ENCODE assay signal across 8 cellular contexts in the genomic region with DNA sequence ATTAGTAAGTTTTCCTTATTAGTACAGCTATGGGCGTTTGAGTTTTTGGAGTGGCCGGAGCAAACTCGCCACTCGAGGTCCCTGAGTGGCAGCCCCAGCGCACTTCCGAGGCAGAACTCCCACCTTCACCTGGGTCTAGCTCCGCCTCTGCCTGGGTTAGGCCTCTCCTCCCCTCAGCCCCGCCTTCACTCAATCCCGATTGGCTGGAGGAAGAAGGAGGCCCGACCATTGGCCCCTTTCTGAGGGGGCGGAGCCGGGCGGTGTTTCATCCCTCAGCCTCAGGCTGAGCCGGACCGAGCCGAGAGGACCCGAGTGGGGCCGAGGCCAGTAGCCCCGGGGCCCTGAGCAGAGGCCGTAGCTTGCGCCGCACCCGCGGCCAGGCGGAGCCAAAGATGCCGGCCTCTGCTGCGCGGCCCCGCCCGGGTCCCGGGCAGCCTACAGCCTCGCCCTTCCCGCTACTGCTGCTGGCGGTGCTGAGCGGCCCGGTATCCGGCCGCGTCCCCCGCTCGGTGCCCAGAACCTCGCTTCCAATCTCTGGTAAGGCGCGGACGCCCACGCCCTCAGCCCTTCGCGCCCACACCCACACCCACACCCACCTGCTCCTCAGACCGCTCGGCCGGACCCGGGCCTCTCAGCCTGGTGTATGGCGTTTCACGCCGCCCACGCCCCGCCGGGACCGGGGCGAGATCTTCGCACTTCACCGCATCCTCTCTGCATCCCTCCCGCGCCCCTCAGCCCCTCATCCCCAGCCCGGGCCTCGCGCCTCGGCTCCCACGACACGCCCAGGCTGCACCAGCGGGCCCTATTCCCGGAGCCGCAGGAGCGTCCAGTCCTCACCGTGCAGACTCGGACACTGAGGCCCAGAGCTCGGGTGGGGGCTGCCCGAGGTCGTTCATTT. TPM values are rescaled to one million over a fixed set of nuclear protein-coding genes. Genes with fewer than 3 reads are reported as not detected.
DNase-seq lines count a peak whose midpoint lies in the region; ATAC-seq and TF ChIP-seq lines count a peak whose summit lies in the region.

A gene with protein sequence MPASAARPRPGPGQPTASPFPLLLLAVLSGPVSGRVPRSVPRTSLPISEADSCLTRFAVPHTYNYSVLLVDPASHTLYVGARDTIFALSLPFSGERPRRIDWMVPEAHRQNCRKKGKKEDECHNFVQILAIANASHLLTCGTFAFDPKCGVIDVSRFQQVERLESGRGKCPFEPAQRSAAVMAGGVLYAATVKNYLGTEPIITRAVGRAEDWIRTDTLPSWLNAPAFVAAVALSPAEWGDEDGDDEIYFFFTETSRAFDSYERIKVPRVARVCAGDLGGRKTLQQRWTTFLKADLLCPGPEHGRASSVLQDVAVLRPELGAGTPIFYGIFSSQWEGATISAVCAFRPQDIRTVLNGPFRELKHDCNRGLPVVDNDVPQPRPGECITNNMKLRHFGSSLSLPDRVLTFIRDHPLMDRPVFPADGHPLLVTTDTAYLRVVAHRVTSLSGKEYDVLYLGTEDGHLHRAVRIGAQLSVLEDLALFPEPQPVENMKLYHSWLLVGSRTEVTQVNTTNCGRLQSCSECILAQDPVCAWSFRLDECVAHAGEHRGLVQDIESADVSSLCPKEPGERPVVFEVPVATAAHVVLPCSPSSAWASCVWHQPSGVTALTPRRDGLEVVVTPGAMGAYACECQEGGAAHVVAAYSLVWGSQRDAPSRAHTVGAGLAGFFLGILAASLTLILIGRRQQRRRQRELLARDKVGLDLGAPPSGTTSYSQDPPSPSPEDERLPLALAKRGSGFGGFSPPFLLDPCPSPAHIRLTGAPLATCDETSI (plus strand): TSS at position 263 of the 898 bp plus-strand sequence. CDS start 130 bp downstream, at position 393.

- H3K27me3 ChIP-seq in OCI-LY3 (ENCODE audit: low read depth, low read length), result no peaks in the 10 kb centered on the region; the same call in 1 of the 2 replicates

- H3K4me2 ChIP-seq in OCI-LY3 (ENCODE audit: low read length), result peak within 1 kb of the TSS; percentile 100

- H3K27ac ChIP-seq in OCI-LY3 (ENCODE audit: low read length) (no peak within 1 kb of the TSS), epithelial cell of prostate (no peak within 1 kb of the TSS)

- H3K9me3 ChIP-seq in OCI-LY3 (ENCODE audit: insufficient read depth, low read length), result no peaks in the 10 kb centered on the region

- no peaks in the 10 kb centered on the region for H3K79me2 ChIP-seq in OCI-LY3 (ENCODE audit: low read length)

- no peaks in the 10 kb centered on the region for H4K20me1 ChIP-seq in OCI-LY3 (ENCODE audit: insufficient read depth, low read length)

- peak; percentile 99 for ATAC-seq in GM21528 (IDR thresholded peaks at IDR 0.05; ENCODE audit: low FRiP score, unreplicated experiment)

- peak within 1 kb of the TSS; percentile 70 for H3K9ac ChIP-seq in OCI-LY3 (ENCODE audit: low read length)

- H3K4me1 ChIP-seq in OCI-LY3 (ENCODE audit: low read length), result peaks cover 8% of the 10 kb centered on the region; the same call in 1 of the 2 replicates

- peak within 1 kb of the TSS; percentile 100 for H2AFZ ChIP-seq in OCI-LY3 (ENCODE audit: low read depth, low read length)

- no peaks in the 10 kb centered on the region for H3K36me3 ChIP-seq in OCI-LY3 (replicated peaks; ENCODE audit: low read depth, low read length)

- TF ChIP-seq CTCF in OCI-LY3 (IDR thresholded peaks at IDR 0.05; ENCODE audit: low read depth, low read length), result no peak

- peak within 1 kb of the TSS; percentile 86 for H3K4me3 ChIP-seq in OCI-LY3 (ENCODE audit: low read length)

- DNase-seq in DMS 273 (lab: John Stamatoyannopoulos, UW; ENCODE audit: unreplicated experiment) (peak; percentile 99), HuH-7.5 (ENCODE audit: low spot score) (peak; percentile 92), activated T-cell treated with anti-CD3 and anti-CD28 coated beads for 4 hours (peak; percentile 90), epithelial cell of prostate (ENCODE audit: low read depth, low spot score) (peak; percentile 69), mucosa of gallbladder (ENCODE audit: low spot score) (peak; percentile 96)
- peak; percentile 93 for DNase-seq in stimulated activated CD8-positive, alpha-beta memory T cell treated with anti-CD3 and anti-CD28 coated beads, Interleukin-4, amount 100 ng/mL, for 24 hours (ENCODE audit: low read depth)

RNA-seq across cellular contexts. Expression of the gene that starts here (rescaled TPM):
- total RNA-seq in mucosa of gallbladder, result 12.5 TPM
